In genomic region chr20:47785321-47785899, GRCh38 we compare ENCODE assay signal across 8 cellular contexts. TPM values are rescaled to one million over a fixed set of nuclear protein-coding genes. Genes with fewer than 3 reads are reported as not detected.
A peak's percentile ranks its signal among the peaks of the same experiment; 100 is the strongest.
DNase-seq lines count a peak whose midpoint lies in the region; TF ChIP-seq lines count a peak whose summit lies in the region.

Gene SULF2, minus strand, starts transcription at chr20:47785481. Its CDS starts 28,118 bp downstream, at chr20:47757363.

- no peak for DNase-seq in CD8-positive, alpha-beta memory T cell
- DNase-seq in NCI-H345 treated with DMSO at 0.1 percent for 48 hours (lab: John Stamatoyannopoulos, UW; ENCODE audit: unreplicated experiment) (peak; percentile 15), mesothelial cell of epicardium (ENCODE audit: low spot score in 2 of 2, unreplicated experiment in 2 of 2) (no peak), vagina (ENCODE audit: extremely low spot score in 2 of 2) (no peak), EL (no peak), dedifferentiated amniotic fluid mesenchymal stem cell (ENCODE audit: extremely low spot score) (no peak), NCI-H2107 treated with DMSO at 0.1 percent for 48 hours (lab: John Stamatoyannopoulos, UW; ENCODE audit: unreplicated experiment) (no peak)

- no peak for TF ChIP-seq CTCF in mesothelial cell of epicardium (IDR thresholded peaks at IDR 0.05; ENCODE audit: unreplicated experiment)
- no peak for TF ChIP-seq CTCF in vagina (IDR thresholded peaks at IDR 0.05)

- H3K36me3 Mint-ChIP-seq in CD8-positive, alpha-beta memory T cell, result no peaks in the 10 kb centered on the region
- H3K36me3 Mint-ChIP-seq in mesothelial cell of epicardium, result no peaks in the 10 kb centered on the region

- no peaks in the 10 kb centered on the region for H3K36me3 ChIP-seq in CD8-positive, alpha-beta memory T cell (ENCODE audit: insufficient read depth, low read length)
- H3K36me3 ChIP-seq in endocrine pancreas (ENCODE audit: control insufficient read depth, insufficient read depth, low read length) (no peaks in the 10 kb centered on the region), vagina (no peaks in the 10 kb centered on the region)

- intact Hi-C loops in vagina (cut with DNase I), result loop anchor here (5.0 to 10.0 kb wide), 4 partner anchors 61 to 837 kb away; no protein-coding TSS in a partner anchor

- H3K4me3 ChIP-seq in CD8-positive, alpha-beta memory T cell (ENCODE audit: low read length), result no peak within 1 kb of the TSS
- H3K4me3 ChIP-seq in endocrine pancreas (ENCODE audit: control insufficient read depth, insufficient read depth, low read length) (peak within 1 kb of the TSS; percentile 51), vagina (peak within 1 kb of the TSS; percentile 66)

- no peaks in the 10 kb centered on the region for H3K9me3 Mint-ChIP-seq in CD8-positive, alpha-beta memory T cell
- no peaks in the 10 kb centered on the region for H3K9me3 Mint-ChIP-seq in mesothelial cell of epicardium

- no peak for TF ChIP-seq POLR2A in vagina (IDR thresholded peaks at IDR 0.05)

- H3K4me1 Mint-ChIP-seq in CD8-positive, alpha-beta memory T cell, result peaks cover 6 to 24% (median 20%) of the 10 kb centered on the region in 3 donors
- H3K4me1 Mint-ChIP-seq in mesothelial cell of epicardium, result peaks cover 62% of the 10 kb centered on the region

- H3K9me3 ChIP-seq in CD8-positive, alpha-beta memory T cell (ENCODE audit: low read length), result no peaks in the 10 kb centered on the region
- no peaks in the 10 kb centered on the region for H3K9me3 ChIP-seq in endocrine pancreas (ENCODE audit: control insufficient read depth, low read length)
- no peaks in the 10 kb centered on the region for H3K9me3 ChIP-seq in vagina

- H3K27ac Mint-ChIP-seq in CD8-positive, alpha-beta memory T cell, result peak within 1 kb of the TSS in 1 of 8 donors; percentile 29
- peak within 1 kb of the TSS; percentile 97 for H3K27ac Mint-ChIP-seq in mesothelial cell of epicardium

- CTCF ChIA-PET in CD8-positive, alpha-beta memory T cell (lab: Charles Lee), result no interaction called here

- H3K27me3 Mint-ChIP-seq in CD8-positive, alpha-beta memory T cell, result peaks cover 45 to 68% of the 10 kb centered on the region in 2 donors
- peaks cover 13% of the 10 kb centered on the region for H3K27me3 Mint-ChIP-seq in mesothelial cell of epicardium (ENCODE audit: low read depth)

- H3K9ac ChIP-seq in endocrine pancreas (ENCODE audit: control insufficient read depth, insufficient read depth, low read length), result peak within 1 kb of the TSS; percentile 54

- H3K27ac ChIP-seq in CD8-positive, alpha-beta memory T cell (ENCODE audit: low read depth, low read length), result no peak within 1 kb of the TSS
- peak within 1 kb of the TSS; percentile 92 for H3K27ac ChIP-seq in vagina

- POLR2A ChIA-PET in CD8-positive, alpha-beta memory T cell (lab: Charles Lee), result no interaction called here

- peak within 1 kb of the TSS in 6 of 7 donors; percentile 43 to 82 (median 63) for H3K4me3 Mint-ChIP-seq in CD8-positive, alpha-beta memory T cell
- peak within 1 kb of the TSS; percentile 90 for H3K4me3 Mint-ChIP-seq in mesothelial cell of epicardium

- H3K27me3 ChIP-seq in CD8-positive, alpha-beta memory T cell (ENCODE audit: insufficient read depth, low read length, poor library complexity, severe bottlenecking), result peaks cover 8% of the 10 kb centered on the region
- H3K27me3 ChIP-seq in endocrine pancreas (ENCODE audit: control insufficient read depth, insufficient read depth, low read length) (no peaks in the 10 kb centered on the region), vagina (no peaks in the 10 kb centered on the region)

- no peaks in the 10 kb centered on the region for H3K4me1 ChIP-seq in CD8-positive, alpha-beta memory T cell (ENCODE audit: insufficient read depth, low read length)
- no peaks in the 10 kb centered on the region for H3K4me1 ChIP-seq in endocrine pancreas (ENCODE audit: control insufficient read depth, insufficient read depth, low read length)
- peaks cover 54% of the 10 kb centered on the region for H3K4me1 ChIP-seq in vagina

RNA-seq across cellular contexts. Expression of gene SULF2, which starts in this region (rescaled TPM):
- total RNA-seq in CD8-positive, alpha-beta memory T cell, result 1 to 10 TPM; 1.1 to 1.4 TPM
- 0.28 TPM for polyA plus RNA-seq in CD8-positive, alpha-beta memory T cell
- 65.2 to 77.0 TPM (median 65.2 TPM) in 3 replicates for total RNA-seq in mesothelial cell of epicardium
- 157 TPM for total RNA-seq in vagina

Comparison
In these comparisons a context has a peak if more than half of its experiments do, and no peak if none do; other contexts are left out.
1. RNA of gene SULF2 (total RNA-seq): 157 TPM in vagina (single experiment) and 65.2 to 77.0 TPM in mesothelial cell of epicardium; 1.1 to 1.4 TPM in CD8-positive, alpha-beta memory T cell; every median in the first group is over 10 times any median in the second.